ENCODE assay signal across 9 cellular contexts in genomic region chr10:95814011-95814727, GRCh38. TPM values are rescaled to one million over a fixed set of nuclear protein-coding genes. Genes with fewer than 3 reads are reported as not detected.
DNase-seq lines count a peak whose midpoint lies in the region; ATAC-seq and TF ChIP-seq lines count a peak whose summit lies in the region.
"Had no signal": no experiment of that assay in that cellular context is flagged by ENCODE, and none has a peak within 500 bp of the region (broad histone marks: within the 10 kb centered on the region; RNA-seq: fewer than 3 reads in every experiment).

No MANE protein-coding gene starts in this region.

- intact Hi-C loops in MCF 10A (cut with micrococcal nuclease), result no loop called here
- intact Hi-C loops in testis (cut with DNase I; ENCODE audit: low total_unique reads), result no loop called here
- intact Hi-C loops in activated CD8-positive, alpha-beta T cell treated with anti-CD3 and anti-CD28 coated beads for 36 hours (cut with micrococcal nuclease), result no loop called here

- ATAC-seq in activated T-cell treated with anti-CD3 and anti-CD28 coated beads, Interleukin-2, amount 50 U/mL, for 4 hours, result no peak
- ATAC-seq in activated CD8-positive, alpha-beta T cell treated with anti-CD3 and anti-CD28 coated beads for 36 hours, result no peak
- ATAC-seq: activated naive CD4-positive, alpha-beta T cell treated with anti-CD3 and anti-CD28 coated beads, Interleukin-2, amount 50 U/mL, for 72 hours had no signal

- TF ChIP-seq CTCF in MCF 10A (IDR thresholded peaks at IDR 0.05; ENCODE audit: unreplicated experiment) (no peak), kidney epithelial cell (IDR thresholded peaks at IDR 0.05; ENCODE audit: insufficient read depth, low read length, poor library complexity, severe bottlenecking) (no peak), testis (IDR thresholded peaks at IDR 0.05) (no peak)
- no peak for TF ChIP-seq CTCF in activated CD8-positive, alpha-beta T cell treated with anti-CD3 and anti-CD28 coated beads for 36 hours (IDR thresholded peaks at IDR 0.05)

- 65 to 66% methylated on average over 7 of the region's 7 CpGs for WGBS in testis, 2 donors

- H3K36me3 Mint-ChIP-seq in MCF 10A (ENCODE audit: insufficient read depth, unreplicated experiment), result no peaks in the 10 kb centered on the region
- H3K36me3 Mint-ChIP-seq in activated T-cell treated with anti-CD3 and anti-CD28 coated beads, Interleukin-2, amount 50 U/mL, for 4 hours (ENCODE audit: insufficient read depth), result no peaks in the 10 kb centered on the region
- H3K36me3 Mint-ChIP-seq in activated CD8-positive, alpha-beta T cell treated with anti-CD3 and anti-CD28 coated beads for 36 hours (ENCODE audit: low read depth), result no peaks in the 10 kb centered on the region

- H3K27me3 Mint-ChIP-seq in MCF 10A (ENCODE audit: insufficient read depth, unreplicated experiment), result no peaks in the 10 kb centered on the region
- H3K27me3 Mint-ChIP-seq in activated T-cell treated with anti-CD3 and anti-CD28 coated beads, Interleukin-2, amount 50 U/mL, for 4 hours (ENCODE audit: low read depth), result peaks cover 8% of the 10 kb centered on the region
- peaks cover 17% of the 10 kb centered on the region for H3K27me3 Mint-ChIP-seq in activated CD8-positive, alpha-beta T cell treated with anti-CD3 and anti-CD28 coated beads for 36 hours

- H3K9me3 Mint-ChIP-seq in MCF 10A (ENCODE audit: unreplicated experiment), result no peaks in the 10 kb centered on the region
- no peaks in the 10 kb centered on the region for H3K9me3 Mint-ChIP-seq in activated T-cell treated with anti-CD3 and anti-CD28 coated beads, Interleukin-2, amount 50 U/mL, for 4 hours
- no peaks in the 10 kb centered on the region for H3K9me3 Mint-ChIP-seq in activated CD8-positive, alpha-beta T cell treated with anti-CD3 and anti-CD28 coated beads for 36 hours

- H3K27ac Mint-ChIP-seq in MCF 10A (ENCODE audit: low read depth, unreplicated experiment), result no peak overlapping the region
- no peak overlapping the region for H3K27ac Mint-ChIP-seq in activated CD8-positive, alpha-beta T cell treated with anti-CD3 and anti-CD28 coated beads for 36 hours
- H3K27ac Mint-ChIP-seq: activated naive CD4-positive, alpha-beta T cell treated with anti-CD3 and anti-CD28 coated beads, Interleukin-2, amount 50 U/mL, for 72 hours had no signal

- POLR2A ChIA-PET in MCF 10A (lab: Yijun Ruan, JAX), result no interaction called here
- POLR2A ChIA-PET in activated CD8-positive, alpha-beta T cell treated with anti-CD3 and anti-CD28 coated beads for 36 hours (lab: Charles Lee), result no interaction called here

- DNase-seq in HS-27A (ENCODE audit: low read depth) (peak; percentile 9), MCF 10A (ENCODE audit: unreplicated experiment) (peak; percentile 60), kidney epithelial cell (ENCODE audit: low read depth) (peak; percentile 35), testis (peak; percentile 26), T-helper 9 cell (no peak)
- DNase-seq in activated T-cell treated with anti-CD3 and anti-CD28 coated beads, Interleukin-2, amount 50 U/mL, for 4 hours, result no peak
- no peak for DNase-seq in activated CD8-positive, alpha-beta T cell treated with anti-CD3 and anti-CD28 coated beads for 36 hours
- DNase-seq: SHP77 had no signal

- no peak for TF ChIP-seq POLR2A in testis (IDR thresholded peaks at IDR 0.05)

- H3K9me3 ChIP-seq in testis, result no peaks in the 10 kb centered on the region

- H3K27me3 ChIP-seq in kidney epithelial cell (ENCODE audit: control insufficient read depth, insufficient read depth, low read length) (no peaks in the 10 kb centered on the region), testis (no peaks in the 10 kb centered on the region)

- H3K27ac ChIP-seq in testis, result no peak overlapping the region

- H3K4me1 Mint-ChIP-seq in MCF 10A (ENCODE audit: insufficient read depth, unreplicated experiment), result peaks cover 6% of the 10 kb centered on the region
- H3K4me1 Mint-ChIP-seq in activated T-cell treated with anti-CD3 and anti-CD28 coated beads, Interleukin-2, amount 50 U/mL, for 4 hours (ENCODE audit: low read depth), result peaks cover 4% of the 10 kb centered on the region
- H3K4me1 Mint-ChIP-seq in activated CD8-positive, alpha-beta T cell treated with anti-CD3 and anti-CD28 coated beads for 36 hours (ENCODE audit: low read depth), result no peaks in the 10 kb centered on the region

- BruUV-seq in MCF 10A (replicated peaks; lab: Mats Ljungman, UMichigan), result no TSS peak

- no peaks in the 10 kb centered on the region for H3K4me1 ChIP-seq in testis

- no peaks in the 10 kb centered on the region for H3K36me3 ChIP-seq in kidney epithelial cell (ENCODE audit: control insufficient read depth, insufficient read depth, low read length)
- no peaks in the 10 kb centered on the region for H3K36me3 ChIP-seq in testis (ENCODE audit: low read depth, missing control alignments)

- CTCF ChIA-PET in MCF 10A (lab: Yijun Ruan, JAX), result interaction anchor here (0.7 to 1.5 kb wide), 3 partner anchors 12 to 121 kb away, joined by 3 read pairs; partner anchors contain the start of gene TCTN3
- CTCF ChIA-PET in activated CD8-positive, alpha-beta T cell treated with anti-CD3 and anti-CD28 coated beads for 36 hours (lab: Charles Lee), result no interaction called here

- no peak overlapping the region for H3K4me3 Mint-ChIP-seq in MCF 10A (ENCODE audit: unreplicated experiment)
- H3K4me3 Mint-ChIP-seq in activated T-cell treated with anti-CD3 and anti-CD28 coated beads, Interleukin-2, amount 50 U/mL, for 4 hours, result no peak overlapping the region
- no peak overlapping the region for H3K4me3 Mint-ChIP-seq in activated CD8-positive, alpha-beta T cell treated with anti-CD3 and anti-CD28 coated beads for 36 hours

- no peak overlapping the region for H3K4me3 ChIP-seq in kidney epithelial cell (ENCODE audit: low read depth, low read length)
- H3K4me3 ChIP-seq in testis, result no peak overlapping the region

RNA-seq across cellular contexts. Expression of gene ENTPD1, which starts 58.2 kb away (rescaled TPM):
- total RNA-seq in MCF 10A (2022), result not detected in 2 replicates
- total RNA-seq in kidney epithelial cell, result 0.17 and 0.34 TPM in 2 replicates
- total RNA-seq in testis, result 10 to 100 TPM in 1 of 2 donors, 1 to 10 TPM in 1; 9.8 to 11.3 TPM
- polyA plus RNA-seq in testis (ENCODE audit: insufficient read depth, low read depth, low replicate concordance), result 12.7 TPM
- under 1 TPM; 0.23 to 0.66 (median 0.57) TPM for total RNA-seq in activated T-cell treated with anti-CD3 and anti-CD28 coated beads, Interleukin-2, amount 50 U/mL, for 4 hours
- total RNA-seq in activated CD8-positive, alpha-beta T cell treated with anti-CD3 and anti-CD28 coated beads for 36 hours, result 1 to 10 TPM; 4.4 to 4.6 TPM

Comparison
In these comparisons a context has a peak if more than half of its experiments do, and no peak if none do; other contexts are left out.
1. DNase-seq: peak in HS-27A (single experiment), MCF 10A (single experiment), kidney epithelial cell (single experiment) and testis (single experiment); none in activated T-cell treated with anti-CD3 and anti-CD28 coated beads, Interleukin-2, amount 50 U/mL, for 4 hours (single experiment), T-helper 9 cell (single experiment) and activated CD8-positive, alpha-beta T cell treated with anti-CD3 and anti-CD28 coated beads for 36 hours (single experiment).